28 cellular contexts compared by ENCODE assay signal in the genomic region with DNA sequence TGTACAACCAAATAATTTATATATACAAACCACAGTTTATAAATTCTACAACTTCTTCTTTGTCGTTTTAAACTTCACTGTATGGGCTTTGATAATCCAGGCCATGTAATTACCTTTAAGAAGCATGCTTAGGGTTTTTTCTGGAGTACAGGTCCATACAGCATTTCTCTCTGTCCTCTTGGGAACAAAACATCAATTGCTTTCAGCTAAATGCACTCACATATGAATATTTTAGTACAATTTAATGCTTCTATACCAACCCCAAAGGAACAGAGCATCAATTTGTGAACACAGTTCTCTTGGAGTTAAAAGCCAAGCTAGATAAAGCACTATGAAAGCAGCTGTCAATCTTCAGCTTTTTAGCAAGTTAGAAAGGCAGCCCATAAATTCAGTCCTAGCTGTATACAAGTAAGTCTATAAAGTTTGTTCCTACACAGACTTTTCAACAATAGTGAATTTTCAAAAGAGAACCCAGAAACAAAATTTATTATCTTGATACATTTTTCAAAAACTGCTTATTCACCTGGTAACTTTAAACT.
"Had no signal": no experiment of that assay in that cellular context is flagged by ENCODE, and none has a peak within 500 bp of the region (broad histone marks: within the 10 kb centered on the region; RNA-seq: fewer than 3 reads in every experiment).

No MANE protein-coding gene starts in this region.

- H3K36me3 ChIP-seq: brain microvascular endothelial cell had no signal

- H3K27me3 ChIP-seq: brain microvascular endothelial cell had no signal

- ATAC-seq: activated CD8-positive, alpha-beta T cell treated with anti-CD3 and anti-CD28 coated beads for 36 hours; activated T-cell treated with anti-CD3 and anti-CD28 coated beads, Interleukin-2, amount 50 U/mL, for 72 hours; activated T-helper 17 cell treated with anti-CD3 and anti-CD28 coated beads, Interleukin-2, amount 50 U/mL, for 72 hours had no signal

- H2AFZ ChIP-seq: PC-9 had no signal

- H3K4me2 ChIP-seq: PC-9 had no signal

- DNase-seq: activated CD4-positive, alpha-beta T cell treated with anti-CD3 and anti-CD28 coated beads, Interleukin-2, amount 10 ng/mL, durations not matched to agents 24 days and 14 days; activated CD4-positive, alpha-beta T cell treated with anti-CD3 and anti-CD28 coated beads, Interleukin-2, amount 50 U/mL, for 4 hours; activated CD8-positive, alpha-beta T cell treated with anti-CD3 and anti-CD28 coated beads for 36 hours; activated effector memory CD4-positive, alpha-beta T cell treated with anti-CD3 and anti-CD28 coated beads, Interleukin-2, amount 50 U/mL, for 16 hours; activated naive CD4-positive, alpha-beta T cell; activated naive CD4-positive, alpha-beta T cell treated with anti-CD3 and anti-CD28 coated beads, Interleukin-2, amount 50 U/mL, for 16 hours; activated naive CD8-positive, alpha-beta T cell treated with anti-CD3 and anti-CD28 coated beads for 36 hours; activated T-cell treated with anti-CD3 and anti-CD28 coated beads, Interleukin-2, amount 50 U/mL, for 1 hour; activated T-cell treated with anti-CD3 and anti-CD28 coated beads, Interleukin-2, amount 50 U/mL, for 72 hours; amniotic stem cell; aorta; brain microvascular endothelial cell; NCI-H1092 treated with DMSO at 0.1 percent for 48 hours; NCI-H1417; NCI-H1694; NCI-H1930; NCI-H2171 treated with DMSO at 0.1 percent for 48 hours; NCI-H226; NCI-H446 treated with DMSO at 0.1 percent for 48 hours; NCI-H524; NCI-H748 treated with DMSO at 0.1 percent for 48 hours; NK-92 treated with Interleukin-12 subunit alpha and Interleukin-12 subunit beta, amount 100 ng/mL, for 24 hours; PC-9; Right ventricle myocardium superior; SW 1271; T-helper 1 cell; T-helper 2 cell had no signal

- H3K4me3 ChIP-seq: PC-9 had no signal

- H3K27ac ChIP-seq: brain microvascular endothelial cell, PC-9 had no signal
